ENCODE assay signal across 2 cellular contexts in the genomic region with DNA sequence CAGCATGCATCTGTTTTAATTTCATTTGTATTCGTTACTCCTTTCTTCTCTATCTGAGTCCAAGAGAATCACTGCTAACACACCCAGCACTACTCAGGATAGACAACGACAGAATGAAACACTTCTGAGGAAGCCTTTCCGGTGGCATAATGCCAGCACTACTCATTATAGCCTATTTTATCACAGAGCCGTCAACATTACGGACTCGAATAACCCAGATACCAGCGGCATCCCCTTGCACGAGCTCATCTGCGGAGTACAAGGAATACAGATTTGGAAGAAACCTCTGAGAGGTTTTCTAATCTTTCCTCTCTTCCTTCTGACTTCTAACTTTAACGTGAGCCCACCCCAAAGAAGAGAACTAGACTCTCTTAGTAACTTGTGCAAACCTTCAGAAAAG.
TF ChIP-seq lines count a peak whose summit lies in the region.

No MANE protein-coding gene starts in this region.

TF ChIP-seq in GM23338, 12 proteins besides CTCF, POLR2A, EP300 and RAD21 (continued from another document):
- TF ChIP-seq, protein P1, sequence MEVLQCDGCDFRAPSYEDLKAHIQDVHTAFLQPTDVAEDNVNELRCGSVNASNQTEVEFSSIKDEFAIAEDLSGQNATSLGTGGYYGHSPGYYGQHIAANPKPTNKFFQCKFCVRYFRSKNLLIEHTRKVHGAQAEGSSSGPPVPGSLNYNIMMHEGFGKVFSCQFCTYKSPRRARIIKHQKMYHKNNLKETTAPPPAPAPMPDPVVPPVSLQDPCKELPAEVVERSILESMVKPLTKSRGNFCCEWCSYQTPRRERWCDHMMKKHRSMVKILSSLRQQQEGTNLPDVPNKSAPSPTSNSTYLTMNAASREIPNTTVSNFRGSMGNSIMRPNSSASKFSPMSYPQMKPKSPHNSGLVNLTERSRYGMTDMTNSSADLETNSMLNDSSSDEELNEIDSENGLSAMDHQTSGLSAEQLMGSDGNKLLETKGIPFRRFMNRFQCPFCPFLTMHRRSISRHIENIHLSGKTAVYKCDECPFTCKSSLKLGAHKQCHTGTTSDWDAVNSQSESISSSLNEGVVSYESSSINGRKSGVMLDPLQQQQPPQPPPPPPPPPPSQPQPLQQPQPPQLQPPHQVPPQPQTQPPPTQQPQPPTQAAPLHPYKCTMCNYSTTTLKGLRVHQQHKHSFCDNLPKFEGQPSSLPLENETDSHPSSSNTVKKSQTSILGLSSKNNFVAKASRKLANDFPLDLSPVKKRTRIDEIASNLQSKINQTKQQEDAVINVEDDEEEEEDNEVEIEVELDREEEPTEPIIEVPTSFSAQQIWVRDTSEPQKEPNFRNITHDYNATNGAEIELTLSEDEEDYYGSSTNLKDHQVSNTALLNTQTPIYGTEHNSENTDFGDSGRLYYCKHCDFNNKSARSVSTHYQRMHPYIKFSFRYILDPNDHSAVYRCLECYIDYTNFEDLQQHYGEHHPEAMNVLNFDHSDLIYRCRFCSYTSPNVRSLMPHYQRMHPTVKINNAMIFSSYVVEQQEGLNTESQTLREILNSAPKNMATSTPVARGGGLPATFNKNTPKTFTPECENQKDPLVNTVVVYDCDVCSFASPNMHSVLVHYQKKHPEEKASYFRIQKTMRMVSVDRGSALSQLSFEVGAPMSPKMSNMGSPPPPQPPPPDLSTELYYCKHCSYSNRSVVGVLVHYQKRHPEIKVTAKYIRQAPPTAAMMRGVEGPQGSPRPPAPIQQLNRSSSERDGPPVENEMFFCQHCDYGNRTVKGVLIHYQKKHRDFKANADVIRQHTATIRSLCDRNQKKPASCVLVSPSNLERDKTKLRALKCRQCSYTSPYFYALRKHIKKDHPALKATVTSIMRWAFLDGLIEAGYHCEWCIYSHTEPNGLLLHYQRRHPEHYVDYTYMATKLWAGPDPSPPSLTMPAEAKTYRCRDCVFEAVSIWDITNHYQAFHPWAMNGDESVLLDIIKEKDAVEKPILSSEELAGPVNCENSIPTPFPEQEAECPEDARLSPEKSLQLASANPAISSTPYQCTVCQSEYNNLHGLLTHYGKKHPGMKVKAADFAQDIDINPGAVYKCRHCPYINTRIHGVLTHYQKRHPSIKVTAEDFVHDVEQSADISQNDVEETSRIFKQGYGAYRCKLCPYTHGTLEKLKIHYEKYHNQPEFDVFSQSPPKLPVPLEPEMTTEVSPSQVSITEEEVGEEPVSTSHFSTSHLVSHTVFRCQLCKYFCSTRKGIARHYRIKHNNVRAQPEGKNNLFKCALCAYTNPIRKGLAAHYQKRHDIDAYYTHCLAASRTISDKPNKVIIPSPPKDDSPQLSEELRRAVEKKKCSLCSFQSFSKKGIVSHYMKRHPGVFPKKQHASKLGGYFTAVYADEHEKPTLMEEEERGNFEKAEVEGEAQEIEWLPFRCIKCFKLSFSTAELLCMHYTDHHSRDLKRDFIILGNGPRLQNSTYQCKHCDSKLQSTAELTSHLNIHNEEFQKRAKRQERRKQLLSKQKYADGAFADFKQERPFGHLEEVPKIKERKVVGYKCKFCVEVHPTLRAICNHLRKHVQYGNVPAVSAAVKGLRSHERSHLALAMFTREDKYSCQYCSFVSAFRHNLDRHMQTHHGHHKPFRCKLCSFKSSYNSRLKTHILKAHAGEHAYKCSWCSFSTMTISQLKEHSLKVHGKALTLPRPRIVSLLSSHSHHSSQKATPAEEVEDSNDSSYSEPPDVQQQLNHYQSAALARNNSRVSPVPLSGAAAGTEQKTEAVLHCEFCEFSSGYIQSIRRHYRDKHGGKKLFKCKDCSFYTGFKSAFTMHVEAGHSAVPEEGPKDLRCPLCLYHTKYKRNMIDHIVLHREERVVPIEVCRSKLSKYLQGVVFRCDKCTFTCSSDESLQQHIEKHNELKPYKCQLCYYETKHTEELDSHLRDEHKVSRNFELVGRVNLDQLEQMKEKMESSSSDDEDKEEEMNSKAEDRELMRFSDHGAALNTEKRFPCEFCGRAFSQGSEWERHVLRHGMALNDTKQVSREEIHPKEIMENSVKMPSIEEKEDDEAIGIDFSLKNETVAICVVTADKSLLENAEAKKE (CRISPR knock-in tag; IDR thresholded peaks at IDR 0.05), result no peak
- TF ChIP-seq ETS1 (IDR thresholded peaks at IDR 0.05), result no peak
- TF ChIP-seq STAT1 (IDR thresholded peaks at IDR 0.05; ENCODE audit: unreplicated experiment), result no peak

TF ChIP-seq in WTC11, 78 proteins besides CTCF, POLR2A, EP300 and RAD21 (continued from another document):
- no peak for TF ChIP-seq STAT6 (CRISPR knock-in tag; conservative IDR thresholded peaks at IDR 0.05; ENCODE audit: low read depth)
- TF ChIP-seq KAT7 (CRISPR knock-in tag; IDR thresholded peaks at IDR 0.05; ENCODE audit: borderline replicate concordance), result no peak
- TF ChIP-seq ZBTB21 (CRISPR knock-in tag; IDR thresholded peaks at IDR 0.05; ENCODE audit: borderline replicate concordance), result no peak
- TF ChIP-seq IRF1 (CRISPR knock-in tag; IDR thresholded peaks at IDR 0.05), result no peak
- TF ChIP-seq, protein P2, sequence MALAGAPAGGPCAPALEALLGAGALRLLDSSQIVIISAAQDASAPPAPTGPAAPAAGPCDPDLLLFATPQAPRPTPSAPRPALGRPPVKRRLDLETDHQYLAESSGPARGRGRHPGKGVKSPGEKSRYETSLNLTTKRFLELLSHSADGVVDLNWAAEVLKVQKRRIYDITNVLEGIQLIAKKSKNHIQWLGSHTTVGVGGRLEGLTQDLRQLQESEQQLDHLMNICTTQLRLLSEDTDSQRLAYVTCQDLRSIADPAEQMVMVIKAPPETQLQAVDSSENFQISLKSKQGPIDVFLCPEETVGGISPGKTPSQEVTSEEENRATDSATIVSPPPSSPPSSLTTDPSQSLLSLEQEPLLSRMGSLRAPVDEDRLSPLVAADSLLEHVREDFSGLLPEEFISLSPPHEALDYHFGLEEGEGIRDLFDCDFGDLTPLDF (CRISPR knock-in tag; IDR thresholded peaks at IDR 0.05), result no peak
- TF ChIP-seq, protein P3, sequence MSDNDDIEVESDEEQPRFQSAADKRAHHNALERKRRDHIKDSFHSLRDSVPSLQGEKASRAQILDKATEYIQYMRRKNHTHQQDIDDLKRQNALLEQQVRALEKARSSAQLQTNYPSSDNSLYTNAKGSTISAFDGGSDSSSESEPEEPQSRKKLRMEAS (CRISPR knock-in tag; IDR thresholded peaks at IDR 0.05), result no peak
- no peak for TF ChIP-seq ESRRA (CRISPR knock-in tag; IDR thresholded peaks at IDR 0.05; ENCODE audit: borderline replicate concordance)
